ENCODE assay signal across 1 cellular context in the genomic region with DNA sequence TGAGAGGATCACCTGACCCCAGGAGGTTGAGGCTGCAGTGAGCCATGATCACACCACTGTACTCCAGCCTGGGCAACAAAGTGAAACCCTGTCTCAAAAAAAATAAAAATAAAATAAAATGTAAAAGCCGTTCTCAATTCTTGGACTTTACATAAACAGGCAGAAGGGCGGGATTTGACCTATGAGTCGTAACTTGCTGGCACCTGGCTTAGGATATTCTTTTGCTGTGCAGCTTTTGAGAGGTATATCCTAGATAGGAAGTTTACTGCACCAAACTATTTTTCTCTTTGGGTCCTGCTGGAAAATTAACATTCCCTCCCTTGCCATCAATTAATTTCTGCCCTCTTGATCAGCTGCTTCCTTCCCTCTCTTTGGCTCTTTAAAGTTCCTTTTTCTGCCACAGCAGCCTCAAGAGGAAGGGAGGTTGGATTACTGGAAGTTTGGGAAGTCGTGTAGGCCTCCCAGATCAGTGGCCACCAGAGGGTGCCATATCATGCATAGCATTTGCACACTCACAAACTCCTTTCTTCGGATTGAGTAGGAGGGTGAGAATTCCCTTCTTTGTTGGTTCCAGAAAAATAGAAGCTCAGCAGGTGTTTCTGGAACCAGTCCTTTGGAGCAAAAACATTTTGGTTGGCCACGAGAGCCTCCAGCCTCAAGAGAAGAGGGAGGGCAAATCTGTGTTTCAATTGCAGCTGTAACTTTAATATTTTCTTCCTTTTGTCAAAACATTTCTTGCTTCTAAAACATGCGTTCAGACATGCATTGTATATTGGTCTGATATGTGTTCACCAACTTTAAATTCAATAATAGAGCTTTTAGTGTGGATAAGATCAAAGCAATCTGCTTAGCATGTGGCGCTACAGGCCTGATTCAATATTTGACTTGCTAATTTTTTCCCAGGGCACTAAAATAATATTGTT.
TF ChIP-seq lines count a peak whose summit lies in the region.

No MANE protein-coding gene starts in this region.

TF ChIP-seq in GM12878, 131 proteins besides CTCF, POLR2A, EP300 and RAD21 (continued from another document):
- TF ChIP-seq, protein P1, sequence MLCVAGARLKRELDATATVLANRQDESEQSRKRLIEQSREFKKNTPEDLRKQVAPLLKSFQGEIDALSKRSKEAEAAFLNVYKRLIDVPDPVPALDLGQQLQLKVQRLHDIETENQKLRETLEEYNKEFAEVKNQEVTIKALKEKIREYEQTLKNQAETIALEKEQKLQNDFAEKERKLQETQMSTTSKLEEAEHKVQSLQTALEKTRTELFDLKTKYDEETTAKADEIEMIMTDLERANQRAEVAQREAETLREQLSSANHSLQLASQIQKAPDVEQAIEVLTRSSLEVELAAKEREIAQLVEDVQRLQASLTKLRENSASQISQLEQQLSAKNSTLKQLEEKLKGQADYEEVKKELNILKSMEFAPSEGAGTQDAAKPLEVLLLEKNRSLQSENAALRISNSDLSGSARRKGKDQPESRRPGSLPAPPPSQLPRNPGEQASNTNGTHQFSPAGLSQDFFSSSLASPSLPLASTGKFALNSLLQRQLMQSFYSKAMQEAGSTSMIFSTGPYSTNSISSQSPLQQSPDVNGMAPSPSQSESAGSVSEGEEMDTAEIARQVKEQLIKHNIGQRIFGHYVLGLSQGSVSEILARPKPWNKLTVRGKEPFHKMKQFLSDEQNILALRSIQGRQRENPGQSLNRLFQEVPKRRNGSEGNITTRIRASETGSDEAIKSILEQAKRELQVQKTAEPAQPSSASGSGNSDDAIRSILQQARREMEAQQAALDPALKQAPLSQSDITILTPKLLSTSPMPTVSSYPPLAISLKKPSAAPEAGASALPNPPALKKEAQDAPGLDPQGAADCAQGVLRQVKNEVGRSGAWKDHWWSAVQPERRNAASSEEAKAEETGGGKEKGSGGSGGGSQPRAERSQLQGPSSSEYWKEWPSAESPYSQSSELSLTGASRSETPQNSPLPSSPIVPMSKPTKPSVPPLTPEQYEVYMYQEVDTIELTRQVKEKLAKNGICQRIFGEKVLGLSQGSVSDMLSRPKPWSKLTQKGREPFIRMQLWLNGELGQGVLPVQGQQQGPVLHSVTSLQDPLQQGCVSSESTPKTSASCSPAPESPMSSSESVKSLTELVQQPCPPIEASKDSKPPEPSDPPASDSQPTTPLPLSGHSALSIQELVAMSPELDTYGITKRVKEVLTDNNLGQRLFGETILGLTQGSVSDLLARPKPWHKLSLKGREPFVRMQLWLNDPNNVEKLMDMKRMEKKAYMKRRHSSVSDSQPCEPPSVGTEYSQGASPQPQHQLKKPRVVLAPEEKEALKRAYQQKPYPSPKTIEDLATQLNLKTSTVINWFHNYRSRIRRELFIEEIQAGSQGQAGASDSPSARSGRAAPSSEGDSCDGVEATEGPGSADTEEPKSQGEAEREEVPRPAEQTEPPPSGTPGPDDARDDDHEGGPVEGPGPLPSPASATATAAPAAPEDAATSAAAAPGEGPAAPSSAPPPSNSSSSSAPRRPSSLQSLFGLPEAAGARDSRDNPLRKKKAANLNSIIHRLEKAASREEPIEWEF (IDR thresholded peaks at IDR 0.05; ENCODE audit: insufficient replicate concordance, low read depth, low read length) = no peak
- TF ChIP-seq, protein P2, sequence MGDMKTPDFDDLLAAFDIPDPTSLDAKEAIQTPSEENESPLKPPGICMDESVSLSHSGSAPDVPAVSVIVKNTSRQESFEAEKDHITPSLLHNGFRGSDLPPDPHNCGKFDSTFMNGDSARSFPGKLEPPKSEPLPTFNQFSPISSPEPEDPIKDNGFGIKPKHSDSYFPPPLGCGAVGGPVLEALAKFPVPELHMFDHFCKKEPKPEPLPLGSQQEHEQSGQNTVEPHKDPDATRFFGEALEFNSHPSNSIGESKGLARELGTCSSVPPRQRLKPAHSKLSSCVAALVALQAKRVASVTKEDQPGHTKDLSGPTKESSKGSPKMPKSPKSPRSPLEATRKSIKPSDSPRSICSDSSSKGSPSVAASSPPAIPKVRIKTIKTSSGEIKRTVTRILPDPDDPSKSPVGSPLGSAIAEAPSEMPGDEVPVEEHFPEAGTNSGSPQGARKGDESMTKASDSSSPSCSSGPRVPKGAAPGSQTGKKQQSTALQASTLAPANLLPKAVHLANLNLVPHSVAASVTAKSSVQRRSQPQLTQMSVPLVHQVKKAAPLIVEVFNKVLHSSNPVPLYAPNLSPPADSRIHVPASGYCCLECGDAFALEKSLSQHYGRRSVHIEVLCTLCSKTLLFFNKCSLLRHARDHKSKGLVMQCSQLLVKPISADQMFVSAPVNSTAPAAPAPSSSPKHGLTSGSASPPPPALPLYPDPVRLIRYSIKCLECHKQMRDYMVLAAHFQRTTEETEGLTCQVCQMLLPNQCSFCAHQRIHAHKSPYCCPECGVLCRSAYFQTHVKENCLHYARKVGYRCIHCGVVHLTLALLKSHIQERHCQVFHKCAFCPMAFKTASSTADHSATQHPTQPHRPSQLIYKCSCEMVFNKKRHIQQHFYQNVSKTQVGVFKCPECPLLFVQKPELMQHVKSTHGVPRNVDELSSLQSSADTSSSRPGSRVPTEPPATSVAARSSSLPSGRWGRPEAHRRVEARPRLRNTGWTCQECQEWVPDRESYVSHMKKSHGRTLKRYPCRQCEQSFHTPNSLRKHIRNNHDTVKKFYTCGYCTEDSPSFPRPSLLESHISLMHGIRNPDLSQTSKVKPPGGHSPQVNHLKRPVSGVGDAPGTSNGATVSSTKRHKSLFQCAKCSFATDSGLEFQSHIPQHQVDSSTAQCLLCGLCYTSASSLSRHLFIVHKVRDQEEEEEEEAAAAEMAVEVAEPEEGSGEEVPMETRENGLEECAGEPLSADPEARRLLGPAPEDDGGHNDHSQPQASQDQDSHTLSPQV (IDR thresholded peaks at IDR 0.05) = no peak
- no peak for TF ChIP-seq RB1 (IDR thresholded peaks at IDR 0.05; ENCODE audit: borderline replicate concordance)
